12 cellular contexts compared by ENCODE assay signal in genomic region chr7:36264123-36264916, GRCh38.
DNase-seq lines count a peak whose midpoint lies in the region; ATAC-seq and TF ChIP-seq lines count a peak whose summit lies in the region.
"Had no signal": no experiment of that assay in that cellular context is flagged by ENCODE, and none has a peak within 500 bp of the region (broad histone marks: within the 10 kb centered on the region; RNA-seq: fewer than 3 reads in every experiment).

No MANE protein-coding gene starts in this region.

- no peaks in the 10 kb centered on the region for H3K36me3 ChIP-seq in right lobe of liver

- TF ChIP-seq CTCF in right lobe of liver (IDR thresholded peaks at IDR 0.05), result no peak

- peak overlapping the region in 1 of 2 donors; percentile 35 for H3K27ac Mint-ChIP-seq in effector memory CD8-positive, alpha-beta T cell
- H3K27ac Mint-ChIP-seq: activated CD8-positive, alpha-beta T cell treated with anti-CD3 and anti-CD28 coated beads for 36 hours had no signal

- DNase-seq in Right ventricle myocardium inferior (ENCODE audit: missing footprints), result no peak
- no peak for DNase-seq in cardiac septum (ENCODE audit: low spot score)
- DNase-seq in NOMO-1 treated with DMSO at 0.1 percent for 48 hours (lab: John Stamatoyannopoulos, UW; ENCODE audit: unreplicated experiment), result peak; percentile 89
- no peak for DNase-seq in right lobe of liver
- no peak for DNase-seq in effector memory CD8-positive, alpha-beta T cell
- no peak for DNase-seq in NK-92 treated with Interleukin-12 subunit alpha and Interleukin-12 subunit beta, amount 100 ng/mL, for 24 hours (lab: John Stamatoyannopoulos, UW)
- DNase-seq in activated gamma-delta T cell treated with Interleukin-2 at 50 U/mL for 16 hours, result no peak
- no peak for DNase-seq in NCI-H345 (lab: John Stamatoyannopoulos, UW)
- DNase-seq: activated CD8-positive, alpha-beta T cell treated with anti-CD3 and anti-CD28 coated beads for 36 hours; NCI-H1417 treated with DMSO at 0.1 percent for 48 hours; nephron progenitor cell had no signal

- ATAC-seq in Right ventricle myocardium inferior (peak; percentile 32), right lobe of liver (peak; percentile 30 to 40 (median 32))
- no peak for ATAC-seq in effector memory CD8-positive, alpha-beta T cell (replicated peaks)
- ATAC-seq: activated CD8-positive, alpha-beta T cell treated with anti-CD3 and anti-CD28 coated beads for 36 hours had no signal

- no peaks in the 10 kb centered on the region for H3K9me3 ChIP-seq in right lobe of liver
- H3K9me3 ChIP-seq: A549 had no signal

- TF ChIP-seq POLR2A in right lobe of liver (IDR thresholded peaks at IDR 0.05), result no peak

- H3K4me1 ChIP-seq in right lobe of liver, result peaks cover 0 to 31% (median 7%) of the 10 kb centered on the region in 4 donors

- H3K27me3 ChIP-seq in right lobe of liver, result no peaks in the 10 kb centered on the region

- peaks cover 4% of the 10 kb centered on the region for H3K36me3 Mint-ChIP-seq in effector memory CD8-positive, alpha-beta T cell (ENCODE audit: insufficient read depth)

- peaks cover 0 to 3% of the 10 kb centered on the region in 2 donors for H3K9me3 Mint-ChIP-seq in effector memory CD8-positive, alpha-beta T cell
- H3K9me3 Mint-ChIP-seq: activated CD8-positive, alpha-beta T cell treated with anti-CD3 and anti-CD28 coated beads for 36 hours; nephron progenitor cell had no signal

- intact Hi-C loops in Right ventricle myocardium inferior (cut with DNase I) (no loop called here), cardiac septum (cut with DNase I) (no loop called here), right lobe of liver (cut with DNase I) (no loop called here)

- H3K4me3 Mint-ChIP-seq in effector memory CD8-positive, alpha-beta T cell, result no peak overlapping the region
- H3K4me3 Mint-ChIP-seq: activated CD8-positive, alpha-beta T cell treated with anti-CD3 and anti-CD28 coated beads for 36 hours; nephron progenitor cell had no signal

- H3K27me3 Mint-ChIP-seq in effector memory CD8-positive, alpha-beta T cell, result no peaks in the 10 kb centered on the region
- H3K27me3 Mint-ChIP-seq: activated CD8-positive, alpha-beta T cell treated with anti-CD3 and anti-CD28 coated beads for 36 hours had no signal

- 41% methylated on average over 7 of the region's 8 CpGs for WGBS in right lobe of liver (ENCODE audit: insufficient coverage, low coverage, low lambda C conversion rate, missing lambda C conversion rate)

- H3K4me1 Mint-ChIP-seq in effector memory CD8-positive, alpha-beta T cell (ENCODE audit: low read depth in 2 of 2), result peaks cover 4 to 5% of the 10 kb centered on the region in 2 donors

- peak overlapping the region; percentile 0 to 52 (median 40) for H3K27ac ChIP-seq in right lobe of liver

- no peak overlapping the region for H3K4me3 ChIP-seq in right lobe of liver
- H3K4me3 ChIP-seq: A549 had no signal
